ENCODE assay signal across 22 cellular contexts in the genomic region with DNA sequence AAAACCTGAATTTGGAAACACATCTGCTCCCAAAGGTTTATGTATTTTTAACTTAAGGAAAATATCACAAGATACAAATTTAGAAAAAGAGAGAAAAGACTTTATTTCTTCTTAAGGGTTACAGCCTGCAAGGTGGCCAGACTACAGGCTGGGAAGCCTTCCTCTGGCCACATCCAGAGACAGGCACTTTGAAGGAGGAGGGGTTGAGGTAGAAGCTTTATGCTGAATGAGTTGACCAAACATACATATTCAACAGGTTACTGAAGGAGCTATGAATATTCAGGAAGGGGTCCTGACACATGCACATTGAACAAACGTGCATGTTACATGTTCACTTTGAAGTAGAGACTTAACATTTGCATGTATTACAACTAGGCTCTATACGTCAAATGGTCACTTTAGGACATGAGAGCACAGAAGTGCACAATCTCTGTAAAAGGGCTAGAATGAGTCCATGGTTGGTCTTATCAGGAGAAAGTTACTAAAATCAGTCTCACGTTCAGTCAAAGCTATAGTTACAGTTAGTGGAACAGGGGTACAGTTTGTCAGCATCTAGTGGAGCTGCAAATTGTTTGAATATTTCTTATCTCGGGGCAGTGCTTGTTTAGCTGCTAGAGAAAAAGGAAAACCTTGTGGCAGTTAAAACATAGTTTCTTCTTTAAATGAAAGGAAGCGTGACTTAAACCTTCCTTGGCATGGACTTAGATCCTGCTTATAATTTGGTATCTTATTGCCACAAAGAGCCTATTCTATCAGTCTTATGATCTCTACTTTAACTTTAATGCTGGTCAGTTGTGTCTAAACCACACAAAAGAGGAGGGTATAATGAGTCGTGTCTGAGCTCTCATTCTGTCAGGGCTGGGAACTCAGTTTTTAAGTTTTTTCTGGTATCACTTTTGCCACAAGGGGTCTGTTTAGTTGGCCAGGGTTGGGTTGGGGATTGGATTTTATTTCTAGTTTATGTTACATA. TPM values are rescaled to one million over a fixed set of nuclear protein-coding genes. Genes with fewer than 3 reads are reported as not detected.
DNase-seq lines count a peak whose midpoint lies in the region; ATAC-seq, FAIRE-seq and TF ChIP-seq lines count a peak whose summit lies in the region.
"Had no signal": no experiment of that assay in that cellular context is flagged by ENCODE, and none has a peak within 500 bp of the region (broad histone marks: within the 10 kb centered on the region; RNA-seq: fewer than 3 reads in every experiment).

No MANE protein-coding gene starts in this region.

- H3K4me1 Mint-ChIP-seq in endodermal cell = peaks cover 3% of the 10 kb centered on the region
- peaks cover 7% of the 10 kb centered on the region for H3K4me1 Mint-ChIP-seq in T-helper 17 cell

- H3K36me3 ChIP-seq in HepG2 (replicated peaks in 1 of 2; ENCODE audit: control insufficient read depth in 1 of 2, insufficient read depth in 2 of 2, low read length in 2 of 2) (no peaks in the 10 kb centered on the region), right lobe of liver (no peaks in the 10 kb centered on the region), PC-3 (ENCODE audit: low read depth, low read length) (no peaks in the 10 kb centered on the region), endodermal cell (ENCODE audit: control insufficient read depth, insufficient read depth, low read length) (no peaks in the 10 kb centered on the region), tibial artery (no peaks in the 10 kb centered on the region)
- H3K36me3 ChIP-seq: esophagus muscularis mucosa, lower lobe of right lung had no signal

- peak overlapping the region; percentile 30 for H2AFZ ChIP-seq in HepG2 (ENCODE audit: low read length)
- no peak overlapping the region for H2AFZ ChIP-seq in PC-3 (ENCODE audit: low read length)

- H3K4me3 Mint-ChIP-seq in endodermal cell (no peak overlapping the region), T-helper 17 cell (no peak overlapping the region)

- no peak for FAIRE-seq in HepG2 (lab: Jason Lieb, UNC)
- FAIRE-seq: A549, HTR-8/SVneo had no signal

- TF ChIP-seq EP300 in HepG2 (IDR thresholded peaks at IDR 0.05; ENCODE audit: low read depth in 2 of 2, low read length in 2 of 2) = no peak
- TF ChIP-seq EP300 in HepG2 (CRISPR knock-in tag; IDR thresholded peaks at IDR 0.05; ENCODE audit: borderline replicate concordance) = no peak

- H3K4me3 ChIP-seq in HepG2 (replicated peaks in 1 of 3; ENCODE audit: insufficient read depth in 1 of 3, low read depth in 2 of 3, low read length in 3 of 3) = no peak overlapping the region
- no peak overlapping the region for H3K4me3 ChIP-seq in right lobe of liver
- H3K4me3 ChIP-seq in PC-3 (ENCODE audit: low read length) = no peak overlapping the region
- no peak overlapping the region for H3K4me3 ChIP-seq in endodermal cell (ENCODE audit: low read length)
- H3K4me3 ChIP-seq in tibial artery = no peak overlapping the region
- H3K4me3 ChIP-seq: A549, esophagus muscularis mucosa, lower lobe of right lung, SJSA1 had no signal

- H3F3A ChIP-seq in PC-3 (ENCODE audit: low read length, unreplicated experiment) = no peaks in the 10 kb centered on the region

- H3K27ac ChIP-seq in HepG2 (ENCODE audit: extremely low read length, insufficient read depth, low read length) = no peak overlapping the region
- no peak overlapping the region for H3K27ac ChIP-seq in right lobe of liver
- no peak overlapping the region for H3K27ac ChIP-seq in PC-3 (ENCODE audit: low read length)
- H3K27ac ChIP-seq in endodermal cell (ENCODE audit: low read depth, low read length) = no peak overlapping the region
- H3K27ac ChIP-seq in tibial artery = no peak overlapping the region
- H3K27ac ChIP-seq: A549, C4-2B, esophagus muscularis mucosa, lower lobe of right lung, SJSA1 had no signal

- no peaks in the 10 kb centered on the region for H3K9me3 Mint-ChIP-seq in endodermal cell

- intact Hi-C loops in HepG2 (cut with micrococcal nuclease; ENCODE audit: unreplicated experiment) (no loop called here), right lobe of liver (cut with DNase I) (no loop called here), PC-3 (cut with micrococcal nuclease) (no loop called here), tibial artery (cut with DNase I; ENCODE audit: low total_unique reads) (loop anchor here (10.0 kb wide), 2 partner anchors 96 to 134 kb away; a partner anchor contains a TSS)

- TF ChIP-seq CTCF in HepG2 (CRISPR knock-in tag; IDR thresholded peaks at IDR 0.05) = no peak
- no peak for TF ChIP-seq CTCF in right lobe of liver (IDR thresholded peaks at IDR 0.05)
- 0 out of 2 replicates have a peak, but pooled peaks have one; percentile 8 for TF ChIP-seq CTCF in PC-3 (conservative IDR thresholded peaks at IDR 0.05; ENCODE audit: low read depth, low read length)
- peak; percentile 25 for TF ChIP-seq CTCF in endodermal cell (conservative IDR thresholded peaks at IDR 0.05)
- no peak for TF ChIP-seq CTCF in tibial artery (IDR thresholded peaks at IDR 0.05)

- no peak for TF ChIP-seq RAD21 in HepG2 (CRISPR knock-in tag; IDR thresholded peaks at IDR 0.05)

- CTCF ChIA-PET in HepG2 (lab: Yijun Ruan, JAX; ENCODE audit: low intra/inter-chr PET ratio, low total read pairs) (no interaction called here), PC-3 (lab: Charles Lee) (no interaction called here)

- TF ChIP-seq POLR2A in HepG2 (IDR thresholded peaks at IDR 0.05; ENCODE audit: insufficient read depth in 1 of 2, low read depth in 2 of 2, low read length in 2 of 2) = no peak
- TF ChIP-seq POLR2A in right lobe of liver (IDR thresholded peaks at IDR 0.05) = no peak

- H3K4me2 ChIP-seq in HepG2 (ENCODE audit: low read depth, low read length) = peak overlapping the region; percentile 48
- 0 out of 2 replicates have a peak overlapping the region, but pooled peaks have one; percentile 15 for H3K4me2 ChIP-seq in PC-3 (ENCODE audit: low read length)

- in situ Hi-C loops in HepG2 (cut with HindIII; ENCODE audit: extremely low pct_ligation_motif_present, low pct_unique_long_range_greater_than_20kb) = loop anchor here (5.0 kb wide), 1 partner anchor 78 kb away; a partner anchor contains a TSS

- H3K9me3 ChIP-seq in HepG2 (ENCODE audit: low read length) (no peaks in the 10 kb centered on the region), right lobe of liver (no peaks in the 10 kb centered on the region), PC-3 (ENCODE audit: low read length) (no peaks in the 10 kb centered on the region), endodermal cell (ENCODE audit: control insufficient read depth, low read length) (no peaks in the 10 kb centered on the region), tibial artery (no peaks in the 10 kb centered on the region), T-helper 17 cell (ENCODE audit: control insufficient read depth, low read length, poor library complexity, severe bottlenecking) (no peaks in the 10 kb centered on the region)
- H3K9me3 ChIP-seq: A549, esophagus muscularis mucosa, lower lobe of right lung, SJSA1 had no signal

- DNase-seq in HepG2 (ENCODE audit: low spot score) (no peak), right lobe of liver (no peak), PC-3 (peak; percentile 33), endodermal cell (no peak), tibial artery (no peak), NCI-H1930 (lab: John Stamatoyannopoulos, UW) (no peak), HuH-7 (ENCODE audit: low spot score) (no peak), T-helper 17 cell (no peak)
- DNase-seq: activated CD4-positive, alpha-beta T cell treated with anti-CD3 and anti-CD28 coated beads for 36 hours; caudate nucleus; lower lobe of right lung; NCI-H187; stimulated activated CD4-positive, alpha-beta T cell treated with anti-CD3 and anti-CD28 coated beads, Interleukin-4, amount 100 ng/mL, for 24 hours; T-helper 9 cell had no signal

- H4K20me1 ChIP-seq in HepG2 (ENCODE audit: insufficient read depth, low read length) = no peaks in the 10 kb centered on the region
- no peaks in the 10 kb centered on the region for H4K20me1 ChIP-seq in PC-3 (ENCODE audit: low read length)

- H3K79me2 ChIP-seq in HepG2 (ENCODE audit: insufficient read depth, low read length) (peaks cover 1% of the 10 kb centered on the region), PC-3 (ENCODE audit: low read length) (peaks cover 2% of the 10 kb centered on the region)

- POLR2A ChIA-PET in HepG2 (lab: Yijun Ruan, JAX) (interaction anchor here (0.7 to 4.4 kb wide), 5 partner anchors 46 to 140 kb away, joined by 3 to 15 read pairs (median 3); a partner anchor contains a TSS), PC-3 (lab: Charles Lee; ENCODE audit: unreplicated experiment) (interaction anchor here (0.6 kb wide), 1 partner anchor 318 kb away, joined by 21 read pairs; no protein-coding TSS in a partner anchor)

- H3K4me1 ChIP-seq in HepG2 (ENCODE audit: insufficient read depth, low read length) (peaks cover 54% of the 10 kb centered on the region), right lobe of liver (no peaks in the 10 kb centered on the region), PC-3 (ENCODE audit: insufficient read depth, low read length) (peaks cover 19% of the 10 kb centered on the region), endodermal cell (ENCODE audit: control insufficient read depth, insufficient read depth, low read length) (no peaks in the 10 kb centered on the region), tibial artery (peaks cover 0 to 16% (median 8%) of the 10 kb centered on the region in 4 donors)

- no peak for ATAC-seq in HepG2
- no peak for ATAC-seq in right lobe of liver
- no peak for ATAC-seq in PC-3
- no peak for ATAC-seq in T-helper 17 cell
- ATAC-seq: A549; activated CD4-positive, alpha-beta T cell treated with anti-CD3 and anti-CD28 coated beads for 36 hours; lower lobe of right lung had no signal

- no peaks in the 10 kb centered on the region for H3K9me2 ChIP-seq in PC-3 (replicated peaks; ENCODE audit: low read length)

- H3K27ac Mint-ChIP-seq in endodermal cell = no peak overlapping the region
- H3K27ac Mint-ChIP-seq in T-helper 17 cell = no peak overlapping the region
- H3K27ac Mint-ChIP-seq: activated CD4-positive, alpha-beta T cell treated with anti-CD3 and anti-CD28 coated beads for 36 hours; progenitor cell of endocrine pancreas had no signal

- no peaks in the 10 kb centered on the region for H3K36me3 Mint-ChIP-seq in endodermal cell (ENCODE audit: low read depth)
- H3K36me3 Mint-ChIP-seq in T-helper 17 cell (ENCODE audit: low read depth) = peaks cover 3% of the 10 kb centered on the region

- BruUV-seq in HepG2 (replicated peaks; lab: Mats Ljungman, UMichigan) (no TSS peak), PC-3 (replicated peaks; lab: Mats Ljungman, UMichigan) (no TSS peak)

- H3K27me3 ChIP-seq in HepG2 (ENCODE audit: control insufficient read depth in 1 of 2, insufficient read depth in 2 of 2, low read length in 2 of 2) (no peaks in the 10 kb centered on the region; a peak in 2 of 5 replicates), right lobe of liver (no peaks in the 10 kb centered on the region), PC-3 (ENCODE audit: low read length) (no peaks in the 10 kb centered on the region), endodermal cell (ENCODE audit: control insufficient read depth, insufficient read depth, low read length, poor library complexity, severe bottlenecking) (peaks cover 48% of the 10 kb centered on the region), tibial artery (peaks cover 0 to 12% of the 10 kb centered on the region in 2 donors)

- WGBS in HepG2 (ENCODE audit: low lambda C conversion rate) = 5% methylated on average over 6 of the region's 6 CpGs
- 34% methylated on average over 6 of the region's 6 CpGs for whole genome bisulfite sequencing in right lobe of liver (ENCODE audit: insufficient coverage, low coverage, low lambda C conversion rate, missing lambda C conversion rate)
- WGBS in endodermal cell (ENCODE audit: insufficient coverage in 1 of 2, insufficient read length in 1 of 2), 2 experiments = 66 to 68% methylated on average over 5 to 6 of the region's 6 CpGs

- H3K9ac ChIP-seq in HepG2 (ENCODE audit: insufficient read depth, low read depth, low read length) (no peak overlapping the region), PC-3 (ENCODE audit: low read length) (no peak overlapping the region), endodermal cell (ENCODE audit: extremely low read depth, low read length, poor library complexity, severe bottlenecking) (no peak overlapping the region)

- H3K27me3 Mint-ChIP-seq in endodermal cell (ENCODE audit: insufficient read depth) = peaks cover 66% of the 10 kb centered on the region
- H3K27me3 Mint-ChIP-seq in T-helper 17 cell = peaks cover 77% of the 10 kb centered on the region

RNA-seq across cellular contexts. Expression of a gene that starts 4.6 kb away (rescaled TPM):
- total RNA-seq in HepG2 (2016; rRNA removed; fragmentation: Illumina TruSeq; extraction: Trizol) = 17.2 and 17.8 TPM in 2 replicates
- total RNA-seq in HepG2 (2016; cell fraction: cytosol; rRNA removed; fragmentation: Illumina TruSeq; extraction: Trizol; ENCODE audit: low read depth) = 7.2 and 8.1 TPM in 2 replicates
- 16.5 and 18.3 TPM in 2 replicates for total RNA-seq in HepG2 (2016; cell fraction: insoluble cytoplasmic fraction; rRNA removed; fragmentation: Illumina TruSeq; extraction: Trizol)
- total RNA-seq in HepG2 (2016; cell fraction: membrane; rRNA removed; fragmentation: Illumina TruSeq; extraction: Trizol) = 11.7 and 14.0 TPM in 2 replicates
- total RNA-seq in HepG2 (2016; cell fraction: nucleus; rRNA removed; fragmentation: Illumina TruSeq; extraction: Trizol) = 17.5 and 19.6 TPM in 2 replicates
- 14.6 and 16.3 TPM in 2 replicates for polyA plus RNA-seq in HepG2 (2011; rRNA removed)
- 7.0 and 11.8 TPM in 2 replicates for polyA plus RNA-seq in HepG2 (2011; cell fraction: cytosol; rRNA removed)
- polyA plus RNA-seq in HepG2 (2011; cell fraction: nucleus; rRNA removed) = 15.9 and 27.8 TPM in 2 replicates
- polyA plus RNA-seq in HepG2 (2012) = 9.5 and 12.1 TPM in 2 replicates
- 1.2 and 1.4 TPM in 2 replicates for polyA plus RNA-seq in HepG2 (2016; cell fraction: cytosol; fragmentation: Illumina TruSeq; extraction: Trizol; ENCODE audit: low read depth)
- 13.3 and 14.6 TPM in 2 replicates for polyA plus RNA-seq in HepG2 (2016; cell fraction: insoluble cytoplasmic fraction; fragmentation: Illumina TruSeq; extraction: Trizol; ENCODE audit: low read depth)
- polyA plus RNA-seq in HepG2 (2016; cell fraction: membrane; fragmentation: Illumina TruSeq; extraction: Trizol; ENCODE audit: low read depth) = 2.7 and 3.2 TPM in 2 replicates
- 23.9 and 28.2 TPM in 2 replicates for polyA plus RNA-seq in HepG2 (2016; cell fraction: nucleus; fragmentation: Illumina TruSeq; extraction: Trizol; ENCODE audit: insufficient read depth, low read depth)
- 12.1 and 12.9 TPM in 2 replicates for polyA minus RNA-seq in HepG2 (2011; rRNA and poly(A)+ RNA removed; ENCODE audit: low replicate concordance)
- polyA minus RNA-seq in HepG2 (2011; cell fraction: cytosol; rRNA and poly(A)+ RNA removed) = 6.7 and 7.1 TPM in 2 replicates
- polyA minus RNA-seq in HepG2 (2011; cell fraction: nucleus; rRNA and poly(A)+ RNA removed) = 40.9 and 49.9 TPM in 2 replicates
- total RNA-seq in right lobe of liver = 1 to 10 TPM; 2.0 to 3.9 (median 3.3) TPM
- total RNA-seq in PC-3 (2014; rRNA removed) = 10.8 and 11.7 TPM in 2 replicates
- total RNA-seq in endodermal cell = 10 to 100 TPM; 23.1 to 32.1 TPM
- polyA plus RNA-seq in endodermal cell (2013, experiment 1 of 2) = 33.4 TPM
- 29.1 TPM for polyA plus RNA-seq in endodermal cell (2013, experiment 2 of 2)
- total RNA-seq in T-helper 17 cell = 1 to 10 TPM; 1.6 to 1.9 TPM

RNA-seq across cellular contexts. Expression of a gene that starts 31.6 kb away (rescaled TPM):
- total RNA-seq in HepG2 (2016; rRNA removed; fragmentation: Illumina TruSeq; extraction: Trizol) (7.8 and 10.2 TPM in 2 replicates), right lobe of liver (1 to 10 TPM; 1.1 to 2.6 (median 2.3) TPM), PC-3 (2014; rRNA removed) (2.3 and 3.7 TPM in 2 replicates), endodermal cell (1 to 10 TPM; 7.3 to 8.2 TPM), T-helper 17 cell (1 to 10 TPM; 1.1 to 2.1 TPM)
- 1.4 and 1.6 TPM in 2 replicates for total RNA-seq in HepG2 (2016; cell fraction: cytosol; rRNA removed; fragmentation: Illumina TruSeq; extraction: Trizol; ENCODE audit: low read depth)
- total RNA-seq in HepG2 (2016; cell fraction: insoluble cytoplasmic fraction; rRNA removed; fragmentation: Illumina TruSeq; extraction: Trizol) = 7.5 and 9.4 TPM in 2 replicates
- total RNA-seq in HepG2 (2016; cell fraction: membrane; rRNA removed; fragmentation: Illumina TruSeq; extraction: Trizol) = 3.7 and 5.5 TPM in 2 replicates
- 6.4 and 6.9 TPM in 2 replicates for total RNA-seq in HepG2 (2016; cell fraction: nucleus; rRNA removed; fragmentation: Illumina TruSeq; extraction: Trizol)
- polyA plus RNA-seq in HepG2 (2011; rRNA removed) = 2.9 and 3.4 TPM in 2 replicates
- 2.1 and 2.6 TPM in 2 replicates for polyA plus RNA-seq in HepG2 (2011; cell fraction: cytosol; rRNA removed)
- polyA plus RNA-seq in HepG2 (2011; cell fraction: nucleus; rRNA removed) = 3.2 and 3.7 TPM in 2 replicates
- 4.0 and 4.1 TPM in 2 replicates for polyA plus RNA-seq in HepG2 (2012)
- 0.36 and 0.46 TPM in 2 replicates for polyA plus RNA-seq in HepG2 (2016; cell fraction: cytosol; fragmentation: Illumina TruSeq; extraction: Trizol; ENCODE audit: low read depth)
- polyA plus RNA-seq in HepG2 (2016; cell fraction: insoluble cytoplasmic fraction; fragmentation: Illumina TruSeq; extraction: Trizol; ENCODE audit: low read depth) = 5.8 and 6.2 TPM in 2 replicates
- polyA plus RNA-seq in HepG2 (2016; cell fraction: membrane; fragmentation: Illumina TruSeq; extraction: Trizol; ENCODE audit: low read depth) = 1.1 TPM in 2 replicates
- 10.0 and 10.9 TPM in 2 replicates for polyA plus RNA-seq in HepG2 (2016; cell fraction: nucleus; fragmentation: Illumina TruSeq; extraction: Trizol; ENCODE audit: insufficient read depth, low read depth)
- 2.8 and 4.2 TPM in 2 replicates for polyA minus RNA-seq in HepG2 (2011; rRNA and poly(A)+ RNA removed; ENCODE audit: low replicate concordance)
- 2.3 and 3.3 TPM in 2 replicates for polyA minus RNA-seq in HepG2 (2011; cell fraction: cytosol; rRNA and poly(A)+ RNA removed)
- 4.1 and 6.6 TPM in 2 replicates for polyA minus RNA-seq in HepG2 (2011; cell fraction: nucleus; rRNA and poly(A)+ RNA removed)
- polyA plus RNA-seq in endodermal cell (2013, experiment 1 of 2) = 8.1 TPM
- polyA plus RNA-seq in endodermal cell (2013, experiment 2 of 2) = 5.6 TPM

RNA-seq across cellular contexts. Expression of a gene that starts 38.6 kb away (rescaled TPM):
- total RNA-seq in HepG2 (2016; rRNA removed; fragmentation: Illumina TruSeq; extraction: Trizol) = not detected in 2 replicates
- not detected in 2 replicates for total RNA-seq in HepG2 (2016; cell fraction: cytosol; rRNA removed; fragmentation: Illumina TruSeq; extraction: Trizol; ENCODE audit: low read depth)
- not detected in 2 replicates for total RNA-seq in HepG2 (2016; cell fraction: insoluble cytoplasmic fraction; rRNA removed; fragmentation: Illumina TruSeq; extraction: Trizol)
- total RNA-seq in HepG2 (2016; cell fraction: membrane; rRNA removed; fragmentation: Illumina TruSeq; extraction: Trizol) = not detected in 2 replicates
- 0.31 TPM in 1 of 2 replicates, not detected in the other for total RNA-seq in HepG2 (2016; cell fraction: nucleus; rRNA removed; fragmentation: Illumina TruSeq; extraction: Trizol)
- not detected in 2 replicates for polyA plus RNA-seq in HepG2 (2011; rRNA removed)
- not detected in 2 replicates for polyA plus RNA-seq in HepG2 (2011; cell fraction: cytosol; rRNA removed)
- polyA plus RNA-seq in HepG2 (2011; cell fraction: nucleus; rRNA removed) = not detected in 2 replicates
- polyA plus RNA-seq in HepG2 (2012) = not detected in 2 replicates
- not detected in 2 replicates for polyA plus RNA-seq in HepG2 (2016; cell fraction: cytosol; fragmentation: Illumina TruSeq; extraction: Trizol; ENCODE audit: low read depth)
- not detected in 2 replicates for polyA plus RNA-seq in HepG2 (2016; cell fraction: insoluble cytoplasmic fraction; fragmentation: Illumina TruSeq; extraction: Trizol; ENCODE audit: low read depth)
- not detected in 2 replicates for polyA plus RNA-seq in HepG2 (2016; cell fraction: membrane; fragmentation: Illumina TruSeq; extraction: Trizol; ENCODE audit: low read depth)
- polyA plus RNA-seq in HepG2 (2016; cell fraction: nucleus; fragmentation: Illumina TruSeq; extraction: Trizol; ENCODE audit: insufficient read depth, low read depth) = not detected in 2 replicates
- polyA minus RNA-seq in HepG2 (2011; rRNA and poly(A)+ RNA removed; ENCODE audit: low replicate concordance) = not detected in 2 replicates
- not detected in 2 replicates for polyA minus RNA-seq in HepG2 (2011; cell fraction: cytosol; rRNA and poly(A)+ RNA removed)
- polyA minus RNA-seq in HepG2 (2011; cell fraction: nucleus; rRNA and poly(A)+ RNA removed) = not detected in 2 replicates
- 1 to 10 TPM in 1 of 6 experiments, under 1 TPM in 5; 0.15 to 1.0 (median 0.36) TPM for total RNA-seq in right lobe of liver
- not detected in 2 replicates for total RNA-seq in PC-3 (2014; rRNA removed)
- under 1 TPM in 1 of 2 donors, not detected in 1; 0.42 TPM for total RNA-seq in endodermal cell
- not detected for polyA plus RNA-seq in endodermal cell (2013, experiment 1 of 2)
- polyA plus RNA-seq in endodermal cell (2013, experiment 2 of 2) = not detected
- not detected for total RNA-seq in T-helper 17 cell
- total RNA-seq: M059J, myocyte, SJSA1 had no signal
- polyA plus RNA-seq: A549 had no signal

RNA-seq across cellular contexts. Expression of a gene that starts 46.5 kb away (rescaled TPM):
- total RNA-seq in HepG2 (2016; rRNA removed; fragmentation: Illumina TruSeq; extraction: Trizol) = 15.6 and 18.5 TPM in 2 replicates
- 7.2 and 8.7 TPM in 2 replicates for total RNA-seq in HepG2 (2016; cell fraction: cytosol; rRNA removed; fragmentation: Illumina TruSeq; extraction: Trizol; ENCODE audit: low read depth)
- total RNA-seq in HepG2 (2016; cell fraction: insoluble cytoplasmic fraction; rRNA removed; fragmentation: Illumina TruSeq; extraction: Trizol) = 15.7 and 18.1 TPM in 2 replicates
- total RNA-seq in HepG2 (2016; cell fraction: membrane; rRNA removed; fragmentation: Illumina TruSeq; extraction: Trizol) = 10.3 and 13.0 TPM in 2 replicates
- 15.2 and 17.4 TPM in 2 replicates for total RNA-seq in HepG2 (2016; cell fraction: nucleus; rRNA removed; fragmentation: Illumina TruSeq; extraction: Trizol)
- polyA plus RNA-seq in HepG2 (2011; rRNA removed) = 12.0 and 13.4 TPM in 2 replicates
- 4.9 and 6.6 TPM in 2 replicates for polyA plus RNA-seq in HepG2 (2011; cell fraction: cytosol; rRNA removed)
- 22.8 and 33.1 TPM in 2 replicates for polyA plus RNA-seq in HepG2 (2011; cell fraction: nucleus; rRNA removed)
- 10.5 and 11.0 TPM in 2 replicates for polyA plus RNA-seq in HepG2 (2012)
- 1.5 and 1.9 TPM in 2 replicates for polyA plus RNA-seq in HepG2 (2016; cell fraction: cytosol; fragmentation: Illumina TruSeq; extraction: Trizol; ENCODE audit: low read depth)
- 12.7 and 14.4 TPM in 2 replicates for polyA plus RNA-seq in HepG2 (2016; cell fraction: insoluble cytoplasmic fraction; fragmentation: Illumina TruSeq; extraction: Trizol; ENCODE audit: low read depth)
- 3.2 and 3.7 TPM in 2 replicates for polyA plus RNA-seq in HepG2 (2016; cell fraction: membrane; fragmentation: Illumina TruSeq; extraction: Trizol; ENCODE audit: low read depth)
- 22.0 and 24.8 TPM in 2 replicates for polyA plus RNA-seq in HepG2 (2016; cell fraction: nucleus; fragmentation: Illumina TruSeq; extraction: Trizol; ENCODE audit: insufficient read depth, low read depth)
- polyA minus RNA-seq in HepG2 (2011; rRNA and poly(A)+ RNA removed; ENCODE audit: low replicate concordance) = 6.9 and 9.7 TPM in 2 replicates
- polyA minus RNA-seq in HepG2 (2011; cell fraction: cytosol; rRNA and poly(A)+ RNA removed) = 4.6 TPM in 2 replicates
- polyA minus RNA-seq in HepG2 (2011; cell fraction: nucleus; rRNA and poly(A)+ RNA removed) = 28.1 and 38.9 TPM in 2 replicates
- total RNA-seq in right lobe of liver = 1 to 10 TPM; 2.7 to 8.1 (median 5.3) TPM
- 10.8 and 12.3 TPM in 2 replicates for total RNA-seq in PC-3 (2014; rRNA removed)
- 10 to 100 TPM; 10.9 to 18.9 TPM for total RNA-seq in endodermal cell
- polyA plus RNA-seq in endodermal cell (2013, experiment 1 of 2) = 24.9 TPM
- polyA plus RNA-seq in endodermal cell (2013, experiment 2 of 2) = 21.1 TPM
- 10 to 100 TPM in 1 of 2 donors, 1 to 10 TPM in 1; 7.3 to 14.9 TPM for total RNA-seq in T-helper 17 cell

Comparison
In these comparisons a context has a peak if more than half of its experiments do, and no peak if none do; other contexts are left out.
1. CTCF ChIP-seq: peak in PC-3 (single experiment) and endodermal cell (single experiment); none in HepG2 (single experiment), right lobe of liver (0 of 4) and tibial artery (0 of 2).